20 cellular contexts compared by ENCODE assay signal in the genomic region with DNA sequence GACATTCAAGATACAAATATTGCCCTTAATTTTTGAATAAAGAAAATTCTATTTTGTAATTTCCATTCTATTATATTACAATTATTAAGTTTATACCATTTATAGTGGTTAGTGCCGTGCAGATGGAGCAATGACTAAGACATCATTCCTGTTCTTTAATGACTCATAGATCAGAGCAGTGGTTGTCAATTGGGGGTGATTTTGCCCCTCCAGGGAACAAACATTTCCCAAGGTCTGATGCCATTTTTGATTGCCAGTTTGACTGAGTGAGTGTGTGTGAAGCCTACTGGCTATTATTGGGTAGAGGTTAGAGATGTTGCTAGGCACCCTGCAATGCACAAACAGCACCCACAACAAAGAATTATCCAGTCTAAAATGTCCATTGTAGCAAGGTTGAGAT.
A peak's percentile ranks its signal among the peaks of the same experiment; 100 is the strongest.
DNase-seq lines count a peak whose midpoint lies in the region; FAIRE-seq and TF ChIP-seq lines count a peak whose summit lies in the region.
"Had no signal": no experiment of that assay in that cellular context is flagged by ENCODE, and none has a peak within 500 bp of the region (broad histone marks: within the 10 kb centered on the region; RNA-seq: fewer than 3 reads in every experiment).

No MANE protein-coding gene starts in this region.

- no peak overlapping the region for H3K4me2 ChIP-seq in keratinocyte (ENCODE audit: control insufficient read depth, extremely low read depth, insufficient read depth, low read depth, low read length)
- H3K4me2 ChIP-seq: BLaER1 had no signal

- dilution Hi-C loops in keratinocyte (cut with MboI; ENCODE audit: extremely low pct_ligation_motif_present, low sequenced_read_pairs), result no loop called here

- no peaks in the 10 kb centered on the region for H3K9me1 ChIP-seq in keratinocyte (ENCODE audit: control insufficient read depth, extremely low read depth, insufficient read depth, low read length)

- H3K9ac ChIP-seq in keratinocyte (ENCODE audit: control insufficient read depth, extremely low read depth, insufficient read depth, low read length), result no peak overlapping the region
- H3K9ac ChIP-seq: BLaER1, parathyroid adenoma had no signal

- H3K4me3 ChIP-seq in choroid plexus epithelial cell (ENCODE audit: low read depth, low read length), result no peak overlapping the region
- H3K4me3 ChIP-seq in keratinocyte (ENCODE audit: control insufficient read depth in 2 of 3, extremely low read depth in 1 of 3, insufficient read depth in 2 of 3, low read depth in 1 of 3, low read length in 3 of 3), result no peak overlapping the region
- H3K4me3 ChIP-seq: BLaER1, gastroesophageal sphincter, thoracic aorta had no signal

- no peak overlapping the region for H2AFZ ChIP-seq in keratinocyte (ENCODE audit: control insufficient read depth, low read length)
- H2AFZ ChIP-seq: parathyroid adenoma had no signal

- no peaks in the 10 kb centered on the region for H3K9me3 ChIP-seq in keratinocyte (ENCODE audit: control insufficient read depth, low read depth, low read length)
- H3K9me3 ChIP-seq: BLaER1, gastroesophageal sphincter, thoracic aorta had no signal

- peak overlapping the region; percentile 74 for H3K27ac ChIP-seq in keratinocyte (ENCODE audit: control insufficient read depth, insufficient read depth, low read length)
- H3K27ac ChIP-seq: BLaER1, gastroesophageal sphincter, parathyroid adenoma, thoracic aorta had no signal

- H3K36me3 ChIP-seq in keratinocyte (ENCODE audit: control insufficient read depth in 2 of 2, extremely low read depth in 1 of 2, insufficient read depth in 2 of 2, low read length in 2 of 2), result no peaks in the 10 kb centered on the region
- H3K36me3 ChIP-seq: BLaER1, gastroesophageal sphincter, thoracic aorta had no signal

- H4K20me1 ChIP-seq in keratinocyte (ENCODE audit: control insufficient read depth, extremely low read depth, insufficient read depth, low read length), result no peaks in the 10 kb centered on the region
- H4K20me1 ChIP-seq: BLaER1 had no signal

- no peaks in the 10 kb centered on the region for H3K27me3 ChIP-seq in keratinocyte (ENCODE audit: control insufficient read depth, extremely low read depth, insufficient read depth, low read length)
- H3K27me3 ChIP-seq: BLaER1, gastroesophageal sphincter had no signal

- TF ChIP-seq CTCF in choroid plexus epithelial cell (conservative IDR thresholded peaks at IDR 0.05; ENCODE audit: low read depth, low read length), result no peak
- no peak for TF ChIP-seq CTCF in keratinocyte (optimal IDR thresholded peaks at IDR 0.05 in 1 of 3, IDR thresholded peaks at IDR 0.05 in 1 of 3, conservative IDR thresholded peaks at IDR 0.05 in 1 of 3; ENCODE audit: extremely low read depth in 1 of 3, insufficient read depth in 2 of 3, low read length in 3 of 3)
- TF ChIP-seq CTCF in GM13976 (IDR thresholded peaks at IDR 0.05; ENCODE audit: borderline replicate concordance, control extremely low read depth, extremely low read depth, insufficient read depth, missing control alignments), result no peak

- DNase-seq in NCI-H69 (lab: John Stamatoyannopoulos, UW), result peak; percentile 9
- DNase-seq in choroid plexus epithelial cell (ENCODE audit: low read depth), result peak; percentile 17
- DNase-seq in keratinocyte (ENCODE audit: low read depth, low spot score), result peak; percentile 68
- DNase-seq in stimulated activated CD8-positive, alpha-beta memory T cell treated with anti-CD3 and anti-CD28 coated beads, Interleukin-4, amount 100 ng/mL, for 48 hours, result no peak
- DNase-seq in activated CD4-positive, alpha-beta T cell treated with anti-CD3 and anti-CD28 coated beads, Interleukin-2, amount 50 U/mL, for 4 hours, result no peak
- no peak for DNase-seq in NCI-H1436 (lab: John Stamatoyannopoulos, UW)
- no peak for DNase-seq in GM13976 (ENCODE audit: low spot score)
- DNase-seq: activated CD4-positive, alpha-beta memory T cell treated with anti-CD3 and anti-CD28 coated beads, Interleukin-2, amount 10 ng/mL, durations not matched to agents 7 days and 5 days; activated T-cell treated with anti-CD3 and anti-CD28 coated beads, Interleukin-2, amount 50 U/mL, for 72 hours; naive B cell; NCI-H1048; NCI-H2081; NCI-H526; OCI-M1; small intestine; stimulated activated CD4-positive, alpha-beta T cell treated with anti-CD3 and anti-CD28 coated beads, Interleukin-4, amount 100 ng/mL, for 4 hours had no signal

- in situ Hi-C loops in GM13976 (cut with MboI; ENCODE audit: low sequenced_read_pairs, unreplicated experiment), result no loop called here

- no peaks in the 10 kb centered on the region for H3K79me2 ChIP-seq in keratinocyte (ENCODE audit: control insufficient read depth, insufficient read depth, low read length)
- H3K79me2 ChIP-seq: parathyroid adenoma had no signal

- FAIRE-seq in keratinocyte (lab: Jason Lieb, UNC), result peak; percentile 78
- FAIRE-seq: small intestine had no signal

- peaks cover 36% of the 10 kb centered on the region for H3K4me1 ChIP-seq in keratinocyte (ENCODE audit: control insufficient read depth, extremely low read depth, insufficient read depth, low read length)
- H3K4me1 ChIP-seq: BLaER1, gastroesophageal sphincter, parathyroid adenoma had no signal

Comparison
In these comparisons a context has a peak if more than half of its experiments do, and no peak if none do; other contexts are left out.
1. DNase-seq: peak in NCI-H69 (single experiment), choroid plexus epithelial cell (single experiment) and keratinocyte (single experiment); none in stimulated activated CD8-positive, alpha-beta memory T cell treated with anti-CD3 and anti-CD28 coated beads, Interleukin-4, amount 100 ng/mL, for 48 hours (single experiment), activated CD4-positive, alpha-beta T cell treated with anti-CD3 and anti-CD28 coated beads, Interleukin-2, amount 50 U/mL, for 4 hours (0 of 2), NCI-H1436 (single experiment) and GM13976 (single experiment).